28 cellular contexts compared by ENCODE assay signal in the genomic region with DNA sequence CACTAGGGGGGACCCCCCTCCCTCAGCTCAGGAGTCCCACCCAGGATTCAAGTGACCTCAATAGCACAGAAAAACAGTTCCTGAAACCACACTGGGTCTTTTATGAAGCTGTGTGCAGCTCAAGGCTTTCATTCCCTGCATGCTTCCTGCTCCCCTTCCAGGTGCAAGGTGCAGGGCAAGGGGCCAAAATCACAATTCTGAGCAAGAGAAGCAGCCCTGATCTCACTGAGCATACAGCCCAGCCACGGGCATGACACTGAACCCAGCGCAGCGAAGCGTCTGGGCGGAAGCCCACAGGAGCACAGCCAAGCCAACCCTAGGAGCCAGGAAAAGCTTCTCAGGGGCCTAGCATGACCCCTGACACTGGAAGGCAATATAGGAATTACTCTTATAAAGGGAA.
"Had no signal": no experiment of that assay in that cellular context is flagged by ENCODE, and none has a peak within 500 bp of the region (broad histone marks: within the 10 kb centered on the region; RNA-seq: fewer than 3 reads in every experiment).

No MANE protein-coding gene starts in this region.

- H3K4me3 ChIP-seq: adrenal gland, SJCRH30 had no signal

- H3K4me1 ChIP-seq: adrenal gland, SJCRH30 had no signal

- H3K4me2 ChIP-seq: SK-N-SH had no signal

- H3K36me3 Mint-ChIP-seq: activated naive CD4-positive, alpha-beta T cell treated with anti-CD3 and anti-CD28 coated beads, Interleukin-2, amount 10 ng/mL, durations not matched to agents 7 days and 5 days; activated naive CD8-positive, alpha-beta T cell treated with anti-CD3 and anti-CD28 coated beads, Interleukin-2, amount 10 ng/mL, durations not matched to agents 7 days and 5 days had no signal

- H3K27me3 Mint-ChIP-seq: activated CD4-positive, alpha-beta memory T cell treated with anti-CD3 and anti-CD28 coated beads, Interleukin-2, amount 10 ng/mL, durations not matched to agents 7 days and 5 days; activated CD4-positive, alpha-beta T cell treated with anti-CD3 and anti-CD28 coated beads for 36 hours; activated naive CD4-positive, alpha-beta T cell treated with anti-CD3 and anti-CD28 coated beads, Interleukin-2, amount 10 ng/mL, durations not matched to agents 7 days and 5 days; activated naive CD8-positive, alpha-beta T cell treated with anti-CD3 and anti-CD28 coated beads, Interleukin-2, amount 10 ng/mL, durations not matched to agents 7 days and 5 days had no signal

- H3K9me3 ChIP-seq: adrenal gland, SJCRH30, SK-N-SH had no signal

- H3K9ac ChIP-seq: SK-N-SH had no signal

- ATAC-seq: activated CD4-positive, alpha-beta T cell treated with anti-CD3 and anti-CD28 coated beads for 36 hours; activated T-cell treated with anti-CD3 and anti-CD28 coated beads, Interleukin-2, amount 50 U/mL, for 72 hours; Panc1 had no signal

- H3K27ac Mint-ChIP-seq: activated CD4-positive, alpha-beta memory T cell treated with anti-CD3 and anti-CD28 coated beads, Interleukin-2, amount 10 ng/mL, durations not matched to agents 7 days and 5 days; activated CD4-positive, alpha-beta T cell treated with anti-CD3 and anti-CD28 coated beads for 36 hours; activated naive CD4-positive, alpha-beta T cell treated with anti-CD3 and anti-CD28 coated beads, Interleukin-2, amount 10 ng/mL, durations not matched to agents 7 days and 5 days; activated naive CD8-positive, alpha-beta T cell treated with anti-CD3 and anti-CD28 coated beads, Interleukin-2, amount 10 ng/mL, durations not matched to agents 7 days and 5 days; activated T-cell treated with anti-CD3 and anti-CD28 coated beads, Interleukin-2, amount 50 U/mL, for 72 hours; activated T-helper 2 cell treated with anti-CD3 and anti-CD28 coated beads, Interferon-gamma antibody, Interleukin-2, Interleukin-4, amounts not matched to agents 10 μg/mL and 5 μg/mL and 100 μg/mL, durations not matched to agents 14 hours and 24 hours and 36 hours had no signal

- H3K27me3 ChIP-seq: adrenal gland, SJCRH30 had no signal

- H3K4me3 Mint-ChIP-seq: activated CD4-positive, alpha-beta memory T cell treated with anti-CD3 and anti-CD28 coated beads, Interleukin-2, amount 10 ng/mL, durations not matched to agents 7 days and 5 days; activated CD4-positive, alpha-beta T cell treated with anti-CD3 and anti-CD28 coated beads for 36 hours; activated naive CD4-positive, alpha-beta T cell treated with anti-CD3 and anti-CD28 coated beads, Interleukin-2, amount 10 ng/mL, durations not matched to agents 7 days and 5 days; activated naive CD8-positive, alpha-beta T cell treated with anti-CD3 and anti-CD28 coated beads, Interleukin-2, amount 10 ng/mL, durations not matched to agents 7 days and 5 days; activated T-cell treated with anti-CD3 and anti-CD28 coated beads, Interleukin-2, amount 50 U/mL, for 72 hours had no signal

- H3K36me3 ChIP-seq: adrenal gland, SJCRH30 had no signal

- H3K9me3 Mint-ChIP-seq: activated naive CD8-positive, alpha-beta T cell treated with anti-CD3 and anti-CD28 coated beads, Interleukin-2, amount 10 ng/mL, durations not matched to agents 7 days and 5 days; activated T-helper 2 cell treated with anti-CD3 and anti-CD28 coated beads, Interferon-gamma antibody, Interleukin-2, Interleukin-4, amounts not matched to agents 10 μg/mL and 5 μg/mL and 100 μg/mL, durations not matched to agents 14 hours and 24 hours and 36 hours had no signal

- DNase-seq: activated CD4-positive, alpha-beta memory T cell treated with anti-CD3 and anti-CD28 coated beads, Interleukin-2, amount 10 ng/mL, durations not matched to agents 7 days and 5 days; activated CD4-positive, alpha-beta T cell treated with anti-CD3 and anti-CD28 coated beads for 36 hours; activated CD4-positive, alpha-beta T cell treated with anti-CD3 and anti-CD28 coated beads, Interleukin-2, amount 50 U/mL, for 1 hour; activated CD8-positive, alpha-beta memory T cell treated with anti-CD3 and anti-CD28 coated beads, Interleukin-2, amount 50 U/mL, for 4 hours; activated gamma-delta T cell treated with Interleukin-2 at 50 U/mL for 16 hours; activated naive CD4-positive, alpha-beta T cell treated with anti-CD3 and anti-CD28 coated beads, Interleukin-2, amount 10 ng/mL, durations not matched to agents 7 days and 5 days; activated naive CD8-positive, alpha-beta T cell treated with anti-CD3 and anti-CD28 coated beads, Interleukin-2, amount 10 ng/mL, durations not matched to agents 7 days and 5 days; activated T-cell treated with anti-CD3 and anti-CD28 coated beads, Interleukin-2, amount 50 U/mL, for 72 hours; anterior cingulate cortex; cerebellar nuclear complex; MM.1S; NCI-H1417; NCI-H1930; NCI-H2227 treated with DMSO at 0.1 percent for 48 hours; NCI-H446 treated with DMSO at 0.1 percent for 48 hours; NCI-H524 treated with DMSO at 0.1 percent for 48 hours; NCI-H82; NK-92 treated with Interleukin-12 subunit alpha and Interleukin-12 subunit beta, amount 100 ng/mL, for 24 hours; OCI-M1; Right ventricle myocardium superior; SJCRH30; SK-N-SH; T-helper 1 cell had no signal

- H3K27ac ChIP-seq: adrenal gland, RWPE1, SJCRH30, VCaP had no signal

- H3K4me1 Mint-ChIP-seq: activated CD4-positive, alpha-beta memory T cell treated with anti-CD3 and anti-CD28 coated beads, Interleukin-2, amount 10 ng/mL, durations not matched to agents 7 days and 5 days; activated CD4-positive, alpha-beta T cell treated with anti-CD3 and anti-CD28 coated beads for 36 hours; activated naive CD4-positive, alpha-beta T cell treated with anti-CD3 and anti-CD28 coated beads, Interleukin-2, amount 10 ng/mL, durations not matched to agents 7 days and 5 days; activated naive CD8-positive, alpha-beta T cell treated with anti-CD3 and anti-CD28 coated beads, Interleukin-2, amount 10 ng/mL, durations not matched to agents 7 days and 5 days had no signal
